8 cellular contexts compared by ENCODE assay signal in genomic region chr17:9522074-9522473, GRCh38. TPM values are rescaled to one million over a fixed set of nuclear protein-coding genes. Genes with fewer than 3 reads are reported as not detected.
A peak's percentile ranks its signal among the peaks of the same experiment; 100 is the strongest.
DNase-seq lines count a peak whose midpoint lies in the region; ATAC-seq and TF ChIP-seq lines count a peak whose summit lies in the region.

No MANE protein-coding gene starts in this region.

- H3K79me2 ChIP-seq in GM23248 (ENCODE audit: insufficient read depth) = no peaks in the 10 kb centered on the region
- H3K79me2 ChIP-seq in neural cell (replicated peaks; ENCODE audit: insufficient read depth, low read length) = no peaks in the 10 kb centered on the region

- H3K27me3 ChIP-seq in GM23248 (replicated peaks; ENCODE audit: insufficient read depth) (no peaks in the 10 kb centered on the region), Panc1 (ENCODE audit: control insufficient read depth, insufficient read depth, low read length) (no peaks in the 10 kb centered on the region), neural cell (ENCODE audit: insufficient read depth, low read depth, low read length) (no peaks in the 10 kb centered on the region), stomach (no peaks in the 10 kb centered on the region)

- H3K4me1 ChIP-seq in GM23248 (ENCODE audit: insufficient read depth) = no peaks in the 10 kb centered on the region
- H3K4me1 ChIP-seq in Panc1 (ENCODE audit: control insufficient read depth, insufficient read depth, low read length) = no peaks in the 10 kb centered on the region; the same call in 1 of the 2 replicates
- peaks cover 0 to 13% (median 5%) of the 10 kb centered on the region in 4 donors for H3K4me1 ChIP-seq in stomach

- H3K9ac ChIP-seq in GM23248 (no peak overlapping the region), neural cell (ENCODE audit: low read length) (no peak overlapping the region)

- TF ChIP-seq POLR2A in erythroblast (IDR thresholded peaks at IDR 0.05; ENCODE audit: low read length) (no peak), stomach (IDR thresholded peaks at IDR 0.05) (no peak)

- ATAC-seq in Panc1 (peak; percentile 81; the same call in 1 of the 2 replicates), HG03520 (IDR thresholded peaks at IDR 0.05; ENCODE audit: unreplicated experiment) (no peak), HG03565 (IDR thresholded peaks at IDR 0.05; ENCODE audit: unreplicated experiment) (no peak)

- peak; percentile 95 for TF ChIP-seq RAD21 in neural cell (conservative IDR thresholded peaks at IDR 0.05)

- peak; percentile 36 for TF ChIP-seq CTCF in C4-2B (conservative IDR thresholded peaks at IDR 0.05)
- peak; percentile 60 for TF ChIP-seq CTCF in Panc1 (IDR thresholded peaks at IDR 0.05)
- peak; percentile 89 for TF ChIP-seq CTCF in neural cell (IDR thresholded peaks at IDR 0.05; ENCODE audit: poor library complexity, severe bottlenecking)
- peak in 3 of 7 experiments; percentile 18 to 31 (median 27) for TF ChIP-seq CTCF in stomach (IDR thresholded peaks at IDR 0.05)

- H3K27ac ChIP-seq in C4-2B = no peak overlapping the region
- H3K27ac ChIP-seq in GM23248 = no peak overlapping the region
- H3K27ac ChIP-seq in Panc1 (ENCODE audit: low read length) = no peak overlapping the region
- H3K27ac ChIP-seq in neural cell (ENCODE audit: low read length) = no peak overlapping the region
- no peak overlapping the region for H3K27ac ChIP-seq in stomach

- no TSS peak for BruUV-seq in Panc1 (replicated peaks; lab: Mats Ljungman, UMichigan)

- DNase-seq in GM23248 (peak; percentile 80), Panc1 (ENCODE audit: low read depth, low spot score) (peak; percentile 15), erythroblast (lab: John Stamatoyannopoulos, UW) (peak; percentile 3 to 37), stomach (no peak)

- WGBS in GM23248 (ENCODE audit: low coverage in 1 of 2, low lambda C conversion rate in 2 of 2, missing lambda C conversion rate in 2 of 2), 2 experiments = 3 to 10% methylated on average over 4 of the region's 4 CpGs
- 43 to 59% (median 54%) methylated on average over 4 of the region's 4 CpGs for WGBS in stomach, 5 donors

- no peak overlapping the region for H2AFZ ChIP-seq in GM23248
- H2AFZ ChIP-seq in neural cell (ENCODE audit: low read depth, low read length) = no peak overlapping the region

- H3K36me3 ChIP-seq in GM23248 (ENCODE audit: low read depth) (no peaks in the 10 kb centered on the region), Panc1 (ENCODE audit: control insufficient read depth, insufficient read depth, low read length) (no peaks in the 10 kb centered on the region), neural cell (ENCODE audit: insufficient read depth, low read length) (no peaks in the 10 kb centered on the region), stomach (no peaks in the 10 kb centered on the region)

- H3K4me3 ChIP-seq in GM23248 = no peak overlapping the region
- no peak overlapping the region for H3K4me3 ChIP-seq in Panc1 (ENCODE audit: low read depth in 2 of 2, low read length in 2 of 2)
- H3K4me3 ChIP-seq in neural cell (ENCODE audit: low read length) = no peak overlapping the region
- H3K4me3 ChIP-seq in stomach = no peak overlapping the region

- H3F3A ChIP-seq in GM23248 (ENCODE audit: insufficient read depth) (no peaks in the 10 kb centered on the region), neural cell (ENCODE audit: insufficient read depth, low read length, poor library complexity, severe bottlenecking) (no peaks in the 10 kb centered on the region)

- H3K4me2 ChIP-seq in GM23248 (ENCODE audit: unreplicated experiment) (no peak overlapping the region), neural cell (ENCODE audit: low read length) (no peak overlapping the region)

- TF ChIP-seq EP300 in neural cell (conservative IDR thresholded peaks at IDR 0.05; ENCODE audit: poor library complexity, severe bottlenecking) = no peak
- no peak for TF ChIP-seq EP300 in stomach (IDR thresholded peaks at IDR 0.05)

- in situ Hi-C loops in GM23248 (cut with MboI) = no loop called here
- in situ Hi-C loops in Panc1 (cut with HindIII; ENCODE audit: low pct_unique_long_range_greater_than_20kb, low sequenced_read_pairs) = no loop called here

- H3K9me3 ChIP-seq in GM23248 (ENCODE audit: low read depth) (no peaks in the 10 kb centered on the region), Panc1 (ENCODE audit: control insufficient read depth, insufficient read depth, low read depth, low read length) (no peaks in the 10 kb centered on the region), neural cell (ENCODE audit: low read length) (no peaks in the 10 kb centered on the region), stomach (no peaks in the 10 kb centered on the region)

- H4K20me1 ChIP-seq in GM23248 (ENCODE audit: insufficient read depth) (no peaks in the 10 kb centered on the region), neural cell (ENCODE audit: insufficient read depth) (no peaks in the 10 kb centered on the region)

- POLR2A ChIA-PET in Panc1 (lab: Charles Lee) = no interaction called here

- no peaks in the 10 kb centered on the region for H3K9me2 ChIP-seq in GM23248 (ENCODE audit: insufficient read depth)
- H3K9me2 ChIP-seq in neural cell (ENCODE audit: insufficient read depth, low read length) = no peaks in the 10 kb centered on the region

- intact Hi-C loops in Panc1 (cut with micrococcal nuclease; ENCODE audit: unreplicated experiment) (loop anchor here (10.0 kb wide), 1 partner anchor 117 kb away; no protein-coding TSS in a partner anchor), stomach (cut with DNase I; ENCODE audit: low total_unique reads) (loop anchor here (10.0 kb wide), 1 partner anchor 527 kb away; no protein-coding TSS in a partner anchor)

- CTCF ChIA-PET in Panc1 (lab: Charles Lee) = interaction anchor here (0.9 kb wide), 1 partner anchor 523 kb away, joined by 4 read pairs; no protein-coding TSS in a partner anchor

TF ChIP-seq in neural cell, 6 proteins besides CTCF, POLR2A, EP300 and RAD21:
- TF ChIP-seq REST (IDR thresholded peaks at IDR 0.05; ENCODE audit: borderline replicate concordance) (no peak), MXI1 (conservative IDR thresholded peaks at IDR 0.05; ENCODE audit: poor library complexity, severe bottlenecking) (no peak), EZH2 (IDR thresholded peaks at IDR 0.05; ENCODE audit: borderline replicate concordance, insufficient read depth, low read length, poor library complexity, severe bottlenecking) (no peak), TAF1 (IDR thresholded peaks at IDR 0.05; ENCODE audit: low read depth) (no peak), SMC3 (conservative IDR thresholded peaks at IDR 0.05; ENCODE audit: poor library complexity) (peak; percentile 96), POLR2AphosphoS5 (IDR thresholded peaks at IDR 0.05) (no peak)

RNA-seq across cellular contexts. Expression of gene STX8, which starts 53.5 kb away (rescaled TPM):
- total RNA-seq in GM23248 (2014; rRNA removed; shearing (Covaris generic)) = 40.7 and 70.8 TPM in 2 replicates
- polyA plus RNA-seq in GM23248 (2016; fragmentation: Nextera tagmentation; extraction: Ambion mirVana) (79.6 and 84.3 TPM in 2 replicates), neural cell (78.3 and 100 TPM in 2 replicates), stomach (10 to 100 TPM; 58.7 to 97.6 (median 69.4) TPM)
- total RNA-seq in Panc1 (2021; ENCODE audit: unreplicated experiment) (50.3 TPM), stomach (100 to 1,000 TPM in 1 of 5 donors, 10 to 100 TPM in 4; 21.6 to 559 (median 80.5) TPM)
- polyA plus RNA-seq in Panc1 (2012; ENCODE audit: insufficient read length) = 60.3 TPM
- 53.6 and 56.7 TPM in 2 replicates for polyA minus RNA-seq in neural cell

RNA-seq across cellular contexts. Expression of gene CFAP52, which starts 54.4 kb away (rescaled TPM):
- total RNA-seq in GM23248 (2014; rRNA removed; shearing (Covaris generic)) = not detected in 2 replicates
- 0.76 TPM in 1 of 2 replicates, not detected in the other for polyA plus RNA-seq in GM23248 (2016; fragmentation: Nextera tagmentation; extraction: Ambion mirVana)
- total RNA-seq in Panc1 (2021; ENCODE audit: unreplicated experiment) = not detected
- polyA plus RNA-seq in Panc1 (2012; ENCODE audit: insufficient read length) = 0.53 TPM
- polyA plus RNA-seq in neural cell = 1.9 TPM in 1 of 2 replicates, not detected in the other
- 1.0 TPM in 1 of 2 replicates, not detected in the other for polyA minus RNA-seq in neural cell
- total RNA-seq in stomach = not detected
- polyA plus RNA-seq in stomach = not detected
